22 cellular contexts compared by ENCODE assay signal in genomic region chr3:13190376-13190762, GRCh38.
"Had no signal": no experiment of that assay in that cellular context is flagged by ENCODE, and none has a peak within 500 bp of the region (broad histone marks: within the 10 kb centered on the region; RNA-seq: fewer than 3 reads in every experiment).

No MANE protein-coding gene starts in this region.

- H3K9me3 ChIP-seq: esophagus squamous epithelium, mucosa of descending colon, pancreas, SK-N-SH, testis, uterus had no signal

- H3K36me3 ChIP-seq: esophagus squamous epithelium, pancreas, right atrium auricular region, uterus had no signal

- H3K4me3 ChIP-seq: esophagus squamous epithelium, hepatocyte, mucosa of descending colon, pancreas, right atrium auricular region, testis, uterus had no signal

- H2AFZ ChIP-seq: hepatocyte had no signal

- H3K4me1 ChIP-seq: pancreas, uterus had no signal

- H3K27ac ChIP-seq: epithelial cell of prostate, esophagus squamous epithelium, pancreas, right atrium auricular region, testis, uterus had no signal

- H3K4me3 Mint-ChIP-seq: central memory CD8-positive, alpha-beta T cell; nephron progenitor cell; type B pancreatic cell had no signal

- FAIRE-seq: bronchial epithelial cell, colon, frontal cortex, pancreas had no signal

- H3K9ac ChIP-seq: SK-N-SH had no signal

- ATAC-seq: pancreas had no signal

- H3K79me2 ChIP-seq: hepatocyte had no signal

- H3K9me2 ChIP-seq: SK-N-SH had no signal

- H3K27me3 ChIP-seq: hepatocyte, pancreas, right atrium auricular region, testis, uterus had no signal

- H3K4me2 ChIP-seq: hepatocyte, SK-N-SH had no signal

- H3K9me3 Mint-ChIP-seq: central memory CD8-positive, alpha-beta T cell; type B pancreatic cell had no signal

- H3K27ac Mint-ChIP-seq: type B pancreatic cell had no signal

- H3K36me3 Mint-ChIP-seq: type B pancreatic cell had no signal

- DNase-seq: activated CD4-positive, CD25-positive, alpha-beta regulatory T cell treated with anti-CD3 and anti-CD28 coated beads, Interleukin-2, amount 50 U/mL, for 72 hours; activated gamma-delta T cell; activated naive CD4-positive, alpha-beta T cell treated with anti-CD3 and anti-CD28 coated beads, Interleukin-2, amount 50 U/mL, for 16 hours; activated T-cell treated with anti-CD3 and anti-CD28 coated beads for 4 hours; effector CD4-positive, alpha-beta T cell; esophagus squamous epithelium; left ventricle myocardium superior; mucosa of descending colon; pancreas; SK-N-SH; stimulated activated CD4-positive, alpha-beta T cell treated with anti-CD3 and anti-CD28 coated beads, Interleukin-2, amount 100 ng/mL, for 48 hours; testis; uterus had no signal
